Comparison of ENCODE assay signal across 30 cellular contexts in the genomic region with DNA sequence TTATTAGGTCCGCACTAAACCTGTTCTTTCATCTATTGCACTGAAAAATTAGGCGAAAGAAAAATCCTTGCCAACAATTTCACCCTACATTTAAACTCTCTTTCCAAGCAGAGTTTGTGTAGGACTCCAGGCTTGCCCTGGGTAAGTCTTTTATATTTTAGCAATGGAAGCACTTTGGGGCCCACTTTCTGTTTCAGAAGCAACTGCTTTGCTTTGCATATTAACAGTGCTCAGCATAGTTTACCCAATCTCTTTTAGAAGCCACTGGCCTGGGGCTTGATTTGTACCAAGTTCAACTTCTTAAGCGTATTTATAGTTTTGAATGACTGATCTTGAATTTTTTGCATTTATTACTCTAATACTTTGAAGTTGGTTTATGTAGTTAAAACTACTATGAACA.
DNase-seq lines count a peak whose midpoint lies in the region; ATAC-seq and TF ChIP-seq lines count a peak whose summit lies in the region.
"Had no signal": no experiment of that assay in that cellular context is flagged by ENCODE, and none has a peak within 500 bp of the region (broad histone marks: within the 10 kb centered on the region; RNA-seq: fewer than 3 reads in every experiment).

No MANE protein-coding gene starts in this region.

- TF ChIP-seq CTCF in GM12865 (IDR thresholded peaks at IDR 0.05; ENCODE audit: insufficient read depth, low read depth, low read length, missing control alignments) (no peak), WTC11 (IDR thresholded peaks at IDR 0.05) (no peak), mammary epithelial cell (conservative IDR thresholded peaks at IDR 0.05 in 1 of 2, IDR thresholded peaks at IDR 0.05 in 1 of 2; ENCODE audit: extremely low read depth in 1 of 2, insufficient read depth in 1 of 2, low read depth in 1 of 2, low read length in 2 of 2) (no peak)

- no peaks in the 10 kb centered on the region for H3K27me3 Mint-ChIP-seq in WTC11 (ENCODE audit: low read depth)
- H3K27me3 Mint-ChIP-seq in activated CD4-positive, alpha-beta T cell treated with anti-CD3 and anti-CD28 coated beads, Interleukin-2, amount 10 ng/mL, durations not matched to agents 24 days and 14 days: peaks cover 2% of the 10 kb centered on the region

- intact Hi-C loops in activated CD4-positive, alpha-beta T cell treated with anti-CD3 and anti-CD28 coated beads, Interleukin-2, amount 10 ng/mL, durations not matched to agents 24 days and 14 days (cut with micrococcal nuclease): no loop called here
- intact Hi-C loops in mammary epithelial cell (cut with micrococcal nuclease): no loop called here

- no peak overlapping the region for H3K4me3 Mint-ChIP-seq in WTC11
- no peak overlapping the region for H3K4me3 Mint-ChIP-seq in activated CD4-positive, alpha-beta T cell treated with anti-CD3 and anti-CD28 coated beads, Interleukin-2, amount 10 ng/mL, durations not matched to agents 24 days and 14 days
- H3K4me3 Mint-ChIP-seq: activated CD4-positive, alpha-beta T cell treated with anti-CD3 and anti-CD28 coated beads, Interleukin-2, amount 10 ng/mL, durations not matched to agents 7 days and 5 days; activated CD8-positive, alpha-beta memory T cell treated with anti-CD3 and anti-CD28 coated beads, Interleukin-2, amount 10 ng/mL, durations not matched to agents 7 days and 5 days; activated naive CD4-positive, alpha-beta T cell treated with anti-CD3 and anti-CD28 coated beads for 36 hours; activated T-cell treated with anti-CD3 and anti-CD28 coated beads, Interleukin-2, amount 50 U/mL, for 72 hours; brain; immature natural killer cell; stimulated activated effector memory CD8-positive, alpha-beta T cell treated with anti-CD3 and anti-CD28 coated beads, Interleukin-12 subunit alpha, Interleukin-12 subunit beta, amount 100 ng/mL, for 72 hours had no signal

- CTCF ChIA-PET in WTC11 (lab: Charles Lee): no interaction called here
- CTCF ChIA-PET in mammary epithelial cell (lab: Charles Lee; ENCODE audit: low non-redundant PET): no interaction called here

- no peaks in the 10 kb centered on the region for H3K9me3 ChIP-seq in mammary epithelial cell (replicated peaks; ENCODE audit: insufficient read depth, low read length)
- H3K9me3 ChIP-seq: adrenal gland had no signal

- H3K4me1 ChIP-seq in mammary epithelial cell (ENCODE audit: insufficient read depth, low read length): no peaks in the 10 kb centered on the region
- H3K4me1 ChIP-seq: adrenal gland had no signal

- H3K4me1 Mint-ChIP-seq in WTC11: peaks cover 15% of the 10 kb centered on the region
- H3K4me1 Mint-ChIP-seq in activated CD4-positive, alpha-beta T cell treated with anti-CD3 and anti-CD28 coated beads, Interleukin-2, amount 10 ng/mL, durations not matched to agents 24 days and 14 days: no peaks in the 10 kb centered on the region
- H3K4me1 Mint-ChIP-seq: activated CD4-positive, alpha-beta T cell treated with anti-CD3 and anti-CD28 coated beads, Interleukin-2, amount 10 ng/mL, durations not matched to agents 7 days and 5 days; activated CD8-positive, alpha-beta memory T cell treated with anti-CD3 and anti-CD28 coated beads, Interleukin-2, amount 10 ng/mL, durations not matched to agents 7 days and 5 days; brain; immature natural killer cell; stimulated activated effector memory CD8-positive, alpha-beta T cell treated with anti-CD3 and anti-CD28 coated beads, Interleukin-12 subunit alpha, Interleukin-12 subunit beta, amount 100 ng/mL, for 72 hours had no signal

- 82% methylated on average over 3 of the region's 3 CpGs for WGBS in mammary epithelial cell (ENCODE audit: low coverage, missing lambda C conversion rate)

- no peaks in the 10 kb centered on the region for H3K36me3 ChIP-seq in mammary epithelial cell (ENCODE audit: insufficient read depth, low read length)
- H3K36me3 ChIP-seq: adrenal gland, WERI-Rb-1 had no signal

- H3K36me3 Mint-ChIP-seq in WTC11: no peaks in the 10 kb centered on the region
- H3K36me3 Mint-ChIP-seq in activated CD4-positive, alpha-beta T cell treated with anti-CD3 and anti-CD28 coated beads, Interleukin-2, amount 10 ng/mL, durations not matched to agents 24 days and 14 days (ENCODE audit: low read depth): no peaks in the 10 kb centered on the region
- H3K36me3 Mint-ChIP-seq: activated CD8-positive, alpha-beta memory T cell treated with anti-CD3 and anti-CD28 coated beads, Interleukin-2, amount 10 ng/mL, durations not matched to agents 7 days and 5 days; brain; immature natural killer cell; stimulated activated effector memory CD8-positive, alpha-beta T cell treated with anti-CD3 and anti-CD28 coated beads, Interleukin-12 subunit alpha, Interleukin-12 subunit beta, amount 100 ng/mL, for 72 hours had no signal

- no peak overlapping the region for H3K4me2 ChIP-seq in mammary epithelial cell (ENCODE audit: insufficient read depth, low read depth, low read length)

- no TSS peak for BruUV-seq in mammary epithelial cell (replicated peaks; lab: Mats Ljungman, UMichigan)

- dilution Hi-C loops in mammary epithelial cell (cut with HindIII; ENCODE audit: low sequenced_read_pairs): no loop called here

- H4K20me1 ChIP-seq in mammary epithelial cell (ENCODE audit: insufficient read depth, low read length): no peaks in the 10 kb centered on the region

- ATAC-seq in GM19463 (IDR thresholded peaks at IDR 0.05; ENCODE audit: unreplicated experiment) (peak; percentile 62), HG02938 (IDR thresholded peaks at IDR 0.05; ENCODE audit: unreplicated experiment) (peak; percentile 62), WTC11 (peak; percentile 61)
- ATAC-seq: activated CD8-positive, alpha-beta memory T cell treated with anti-CD3 and anti-CD28 coated beads, Interleukin-2, amount 10 ng/mL, durations not matched to agents 7 days and 5 days; activated T-cell treated with anti-CD3 and anti-CD28 coated beads, Interleukin-2, amount 50 U/mL, for 72 hours; left colon; right cardiac atrium; Right ventricle myocardium inferior; stimulated activated effector memory CD8-positive, alpha-beta T cell treated with anti-CD3 and anti-CD28 coated beads, Interleukin-12 subunit alpha, Interleukin-12 subunit beta, amount 100 ng/mL, for 72 hours had no signal

- H3K4me3 ChIP-seq in GM12865 (ENCODE audit: low read depth, low read length) (no peak overlapping the region), mammary epithelial cell (replicated peaks in 1 of 3; ENCODE audit: insufficient read depth in 1 of 3, low read depth in 2 of 3, low read length in 3 of 3) (no peak overlapping the region)
- H3K4me3 ChIP-seq: adrenal gland had no signal

- no peak overlapping the region for H3K27ac ChIP-seq in mammary epithelial cell (ENCODE audit: insufficient read depth, low read depth, low read length)
- H3K27ac ChIP-seq: 22Rv1, adrenal gland, WERI-Rb-1 had no signal

- H3K27ac Mint-ChIP-seq in WTC11: peak overlapping the region; percentile 92
- H3K27ac Mint-ChIP-seq in activated CD4-positive, alpha-beta T cell treated with anti-CD3 and anti-CD28 coated beads, Interleukin-2, amount 10 ng/mL, durations not matched to agents 24 days and 14 days: no peak overlapping the region
- H3K27ac Mint-ChIP-seq: activated CD4-positive, alpha-beta T cell treated with anti-CD3 and anti-CD28 coated beads, Interleukin-2, amount 10 ng/mL, durations not matched to agents 7 days and 5 days; activated CD8-positive, alpha-beta memory T cell treated with anti-CD3 and anti-CD28 coated beads, Interleukin-2, amount 10 ng/mL, durations not matched to agents 7 days and 5 days; activated naive CD4-positive, alpha-beta T cell treated with anti-CD3 and anti-CD28 coated beads for 36 hours; activated T-cell treated with anti-CD3 and anti-CD28 coated beads, Interleukin-2, amount 50 U/mL, for 72 hours; brain; immature natural killer cell; stimulated activated effector memory CD8-positive, alpha-beta T cell treated with anti-CD3 and anti-CD28 coated beads, Interleukin-12 subunit alpha, Interleukin-12 subunit beta, amount 100 ng/mL, for 72 hours had no signal

- no peak overlapping the region for H3K9ac ChIP-seq in mammary epithelial cell (ENCODE audit: insufficient read depth, low read length)

- in situ Hi-C loops in mammary epithelial cell (cut with MboI; ENCODE audit: low sequenced_read_pairs in 2 of 2): no loop called here

- peak; percentile 12 for DNase-seq in GM12865 (ENCODE audit: low read depth)
- DNase-seq in WTC11 (ENCODE audit: low spot score): no peak
- no peak for DNase-seq in MV-4-11 (lab: John Stamatoyannopoulos, UW)
- DNase-seq in activated CD4-positive, alpha-beta T cell treated with anti-CD3 and anti-CD28 coated beads, Interleukin-2, amount 10 ng/mL, durations not matched to agents 24 days and 14 days: no peak
- no peak for DNase-seq in activated CD8-positive, alpha-beta memory T cell treated with anti-CD3 and anti-CD28 coated beads, Interleukin-2, amount 50 U/mL, for 48 hours
- DNase-seq in mammary epithelial cell: no peak
- DNase-seq: activated CD4-positive, alpha-beta T cell treated with anti-CD3 and anti-CD28 coated beads, Interleukin-2, amount 10 ng/mL, durations not matched to agents 7 days and 5 days; activated CD8-positive, alpha-beta memory T cell treated with anti-CD3 and anti-CD28 coated beads, Interleukin-2, amount 10 ng/mL, durations not matched to agents 7 days and 5 days; activated naive CD4-positive, alpha-beta T cell treated with anti-CD3 and anti-CD28 coated beads for 36 hours; activated T-cell treated with anti-CD3 and anti-CD28 coated beads, Interleukin-2, amount 50 U/mL, for 72 hours; adrenal gland; GOT3; hypothalamus; immature natural killer cell; left colon; NCI-H1694 treated with DMSO at 0.1 percent for 48 hours; NCI-H2171; NCI-H510A; posterior cingulate gyrus; right cardiac atrium; stimulated activated CD4-positive, alpha-beta T cell treated with anti-CD3 and anti-CD28 coated beads, Interleukin-4, amount 100 ng/mL, for 1 hour; substantia nigra; T-helper 9 cell; WERI-Rb-1 had no signal

- no peaks in the 10 kb centered on the region for H3K79me2 ChIP-seq in mammary epithelial cell (ENCODE audit: insufficient read depth, low read length)

- POLR2A ChIA-PET in WTC11 (lab: Charles Lee): no interaction called here

- H3K9me3 Mint-ChIP-seq in WTC11: no peaks in the 10 kb centered on the region
- peaks cover 4% of the 10 kb centered on the region for H3K9me3 Mint-ChIP-seq in activated CD4-positive, alpha-beta T cell treated with anti-CD3 and anti-CD28 coated beads, Interleukin-2, amount 10 ng/mL, durations not matched to agents 24 days and 14 days
- H3K9me3 Mint-ChIP-seq: activated CD4-positive, alpha-beta T cell treated with anti-CD3 and anti-CD28 coated beads, Interleukin-2, amount 10 ng/mL, durations not matched to agents 7 days and 5 days; activated naive CD4-positive, alpha-beta T cell treated with anti-CD3 and anti-CD28 coated beads for 36 hours; activated T-cell treated with anti-CD3 and anti-CD28 coated beads, Interleukin-2, amount 50 U/mL, for 72 hours; brain; immature natural killer cell; stimulated activated effector memory CD8-positive, alpha-beta T cell treated with anti-CD3 and anti-CD28 coated beads, Interleukin-12 subunit alpha, Interleukin-12 subunit beta, amount 100 ng/mL, for 72 hours had no signal

- H3K27me3 ChIP-seq in mammary epithelial cell (ENCODE audit: insufficient read depth, low read length): no peaks in the 10 kb centered on the region
- H3K27me3 ChIP-seq: adrenal gland had no signal

- H2AFZ ChIP-seq in mammary epithelial cell (ENCODE audit: low read depth, low read length): no peak overlapping the region
